Comparison of ENCODE assay signal across 2 cellular contexts in the genomic region with DNA sequence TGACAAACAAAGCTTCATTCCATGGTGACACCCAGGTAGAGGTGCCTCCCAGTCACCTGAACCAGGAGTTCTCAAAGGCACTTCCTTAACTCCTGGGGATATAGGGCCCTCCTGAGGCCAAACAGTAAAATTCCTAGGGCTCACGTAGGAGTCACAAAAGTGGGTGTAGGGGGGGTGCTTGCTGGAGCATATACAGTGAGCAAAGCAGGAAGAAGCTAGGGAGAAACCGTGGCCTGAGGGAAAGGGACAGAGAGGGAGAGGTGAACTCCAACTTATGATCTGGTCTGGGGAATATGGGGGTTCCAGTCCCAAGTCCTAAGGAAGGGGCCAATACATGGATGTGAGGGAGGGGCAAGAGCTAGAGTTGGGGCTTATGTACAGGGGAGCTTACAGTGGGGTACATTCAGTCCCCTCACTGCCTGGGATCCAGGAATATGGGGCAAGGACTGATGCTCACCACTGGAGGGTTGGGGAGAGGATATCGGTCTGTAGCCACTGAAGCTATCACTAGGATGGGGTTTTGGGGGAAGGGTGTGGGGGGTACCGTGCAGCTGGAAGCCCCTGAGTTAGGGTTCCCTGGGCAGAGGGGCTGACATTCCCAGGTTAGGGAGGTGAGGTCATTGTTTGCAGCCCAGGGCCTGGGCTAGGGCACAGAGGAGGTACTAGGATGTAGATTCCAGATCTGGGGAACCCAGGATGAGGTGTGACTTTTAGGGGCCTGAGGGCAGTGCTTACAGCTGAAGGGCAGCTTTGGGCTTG.
TF ChIP-seq lines count a peak whose summit lies in the region.

No MANE protein-coding gene starts in this region.

TF ChIP-seq in A549, 52 proteins besides CTCF, POLR2A, EP300 and RAD21:
- TF ChIP-seq HDAC2 (IDR thresholded peaks at IDR 0.05) (no peak), NFE2L2 (conservative IDR thresholded peaks at IDR 0.05; ENCODE audit: low read length) (no peak), HEYL (CRISPR knock-in tag; IDR thresholded peaks at IDR 0.05) (no peak), FOSB (CRISPR knock-in tag; IDR thresholded peaks at IDR 0.05) (no peak), KDM5A (IDR thresholded peaks at IDR 0.05) (no peak), RARB (CRISPR knock-in tag; IDR thresholded peaks at IDR 0.05) (no peak), JUN (IDR thresholded peaks at IDR 0.05) (no peak)
- TF ChIP-seq, protein P1, sequence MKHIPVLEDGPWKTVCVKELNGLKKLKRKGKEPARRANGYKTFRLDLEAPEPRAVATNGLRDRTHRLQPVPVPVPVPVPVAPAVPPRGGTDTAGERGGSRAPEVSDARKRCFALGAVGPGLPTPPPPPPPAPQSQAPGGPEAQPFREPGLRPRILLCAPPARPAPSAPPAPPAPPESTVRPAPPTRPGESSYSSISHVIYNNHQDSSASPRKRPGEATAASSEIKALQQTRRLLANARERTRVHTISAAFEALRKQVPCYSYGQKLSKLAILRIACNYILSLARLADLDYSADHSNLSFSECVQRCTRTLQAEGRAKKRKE (CRISPR knock-in tag; IDR thresholded peaks at IDR 0.05; ENCODE audit: low read depth): no peak

TF ChIP-seq in K562, 482 proteins besides CTCF, POLR2A, EP300 and RAD21 (continues in another document):
- TF ChIP-seq SLC30A9 (CRISPR knock-in tag; IDR thresholded peaks at IDR 0.05): no peak
- TF ChIP-seq HEY1 (CRISPR knock-in tag; IDR thresholded peaks at IDR 0.05; ENCODE audit: borderline replicate concordance): no peak
- TF ChIP-seq, protein P2, sequence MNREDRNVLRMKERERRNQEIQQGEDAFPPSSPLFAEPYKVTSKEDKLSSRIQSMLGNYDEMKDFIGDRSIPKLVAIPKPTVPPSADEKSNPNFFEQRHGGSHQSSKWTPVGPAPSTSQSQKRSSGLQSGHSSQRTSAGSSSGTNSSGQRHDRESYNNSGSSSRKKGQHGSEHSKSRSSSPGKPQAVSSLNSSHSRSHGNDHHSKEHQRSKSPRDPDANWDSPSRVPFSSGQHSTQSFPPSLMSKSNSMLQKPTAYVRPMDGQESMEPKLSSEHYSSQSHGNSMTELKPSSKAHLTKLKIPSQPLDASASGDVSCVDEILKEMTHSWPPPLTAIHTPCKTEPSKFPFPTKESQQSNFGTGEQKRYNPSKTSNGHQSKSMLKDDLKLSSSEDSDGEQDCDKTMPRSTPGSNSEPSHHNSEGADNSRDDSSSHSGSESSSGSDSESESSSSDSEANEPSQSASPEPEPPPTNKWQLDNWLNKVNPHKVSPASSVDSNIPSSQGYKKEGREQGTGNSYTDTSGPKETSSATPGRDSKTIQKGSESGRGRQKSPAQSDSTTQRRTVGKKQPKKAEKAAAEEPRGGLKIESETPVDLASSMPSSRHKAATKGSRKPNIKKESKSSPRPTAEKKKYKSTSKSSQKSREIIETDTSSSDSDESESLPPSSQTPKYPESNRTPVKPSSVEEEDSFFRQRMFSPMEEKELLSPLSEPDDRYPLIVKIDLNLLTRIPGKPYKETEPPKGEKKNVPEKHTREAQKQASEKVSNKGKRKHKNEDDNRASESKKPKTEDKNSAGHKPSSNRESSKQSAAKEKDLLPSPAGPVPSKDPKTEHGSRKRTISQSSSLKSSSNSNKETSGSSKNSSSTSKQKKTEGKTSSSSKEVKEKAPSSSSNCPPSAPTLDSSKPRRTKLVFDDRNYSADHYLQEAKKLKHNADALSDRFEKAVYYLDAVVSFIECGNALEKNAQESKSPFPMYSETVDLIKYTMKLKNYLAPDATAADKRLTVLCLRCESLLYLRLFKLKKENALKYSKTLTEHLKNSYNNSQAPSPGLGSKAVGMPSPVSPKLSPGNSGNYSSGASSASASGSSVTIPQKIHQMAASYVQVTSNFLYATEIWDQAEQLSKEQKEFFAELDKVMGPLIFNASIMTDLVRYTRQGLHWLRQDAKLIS (CRISPR knock-in tag; IDR thresholded peaks at IDR 0.05): no peak
- TF ChIP-seq NELFE (IDR thresholded peaks at IDR 0.05; ENCODE audit: insufficient read depth, insufficient read length): no peak
- TF ChIP-seq, protein P3, sequence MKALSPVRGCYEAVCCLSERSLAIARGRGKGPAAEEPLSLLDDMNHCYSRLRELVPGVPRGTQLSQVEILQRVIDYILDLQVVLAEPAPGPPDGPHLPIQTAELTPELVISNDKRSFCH (CRISPR knock-in tag; IDR thresholded peaks at IDR 0.05): no peak
- TF ChIP-seq, protein P3 (tag; IDR thresholded peaks at IDR 0.05): no peak
- no peak for TF ChIP-seq RBFOX2 (IDR thresholded peaks at IDR 0.05; ENCODE audit: low read depth, low read length)
- no peak for TF ChIP-seq POLR3G (IDR thresholded peaks at IDR 0.05; ENCODE audit: extremely low read depth, insufficient read length, insufficient replicate concordance)
- TF ChIP-seq RFX5 (IDR thresholded peaks at IDR 0.05; ENCODE audit: low read depth, low read length): no peak
- TF ChIP-seq ZNF121 (CRISPR knock-in tag; conservative IDR thresholded peaks at IDR 0.05): no peak
- no peak for TF ChIP-seq ZC3H8 (IDR thresholded peaks at IDR 0.05)
- TF ChIP-seq JUND (IDR thresholded peaks at IDR 0.05; ENCODE audit: borderline replicate concordance, low read depth, low read length): no peak
- TF ChIP-seq JUND (tag; IDR thresholded peaks at IDR 0.05; ENCODE audit: borderline replicate concordance, low read depth, low read length): no peak
- TF ChIP-seq, protein P4, sequence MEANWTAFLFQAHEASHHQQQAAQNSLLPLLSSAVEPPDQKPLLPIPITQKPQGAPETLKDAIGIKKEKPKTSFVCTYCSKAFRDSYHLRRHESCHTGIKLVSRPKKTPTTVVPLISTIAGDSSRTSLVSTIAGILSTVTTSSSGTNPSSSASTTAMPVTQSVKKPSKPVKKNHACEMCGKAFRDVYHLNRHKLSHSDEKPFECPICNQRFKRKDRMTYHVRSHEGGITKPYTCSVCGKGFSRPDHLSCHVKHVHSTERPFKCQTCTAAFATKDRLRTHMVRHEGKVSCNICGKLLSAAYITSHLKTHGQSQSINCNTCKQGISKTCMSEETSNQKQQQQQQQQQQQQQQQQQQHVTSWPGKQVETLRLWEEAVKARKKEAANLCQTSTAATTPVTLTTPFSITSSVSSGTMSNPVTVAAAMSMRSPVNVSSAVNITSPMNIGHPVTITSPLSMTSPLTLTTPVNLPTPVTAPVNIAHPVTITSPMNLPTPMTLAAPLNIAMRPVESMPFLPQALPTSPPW (CRISPR knock-in tag; IDR thresholded peaks at IDR 0.05): 0 out of 2 replicates have a peak, but pooled peaks have one; percentile 18
- TF ChIP-seq, protein P5, sequence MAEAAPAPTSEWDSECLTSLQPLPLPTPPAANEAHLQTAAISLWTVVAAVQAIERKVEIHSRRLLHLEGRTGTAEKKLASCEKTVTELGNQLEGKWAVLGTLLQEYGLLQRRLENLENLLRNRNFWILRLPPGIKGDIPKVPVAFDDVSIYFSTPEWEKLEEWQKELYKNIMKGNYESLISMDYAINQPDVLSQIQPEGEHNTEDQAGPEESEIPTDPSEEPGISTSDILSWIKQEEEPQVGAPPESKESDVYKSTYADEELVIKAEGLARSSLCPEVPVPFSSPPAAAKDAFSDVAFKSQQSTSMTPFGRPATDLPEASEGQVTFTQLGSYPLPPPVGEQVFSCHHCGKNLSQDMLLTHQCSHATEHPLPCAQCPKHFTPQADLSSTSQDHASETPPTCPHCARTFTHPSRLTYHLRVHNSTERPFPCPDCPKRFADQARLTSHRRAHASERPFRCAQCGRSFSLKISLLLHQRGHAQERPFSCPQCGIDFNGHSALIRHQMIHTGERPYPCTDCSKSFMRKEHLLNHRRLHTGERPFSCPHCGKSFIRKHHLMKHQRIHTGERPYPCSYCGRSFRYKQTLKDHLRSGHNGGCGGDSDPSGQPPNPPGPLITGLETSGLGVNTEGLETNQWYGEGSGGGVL (CRISPR knock-in tag; IDR thresholded peaks at IDR 0.05): no peak
- no peak for TF ChIP-seq MEIS2 (IDR thresholded peaks at IDR 0.05; ENCODE audit: partially characterized antibody)
- no peak for TF ChIP-seq CHD4 (IDR thresholded peaks at IDR 0.05; ENCODE audit: insufficient read depth, insufficient replicate concordance, low read depth, low read length, poor library complexity, severe bottlenecking)
- no peak for TF ChIP-seq HMG20B (CRISPR knock-in tag; IDR thresholded peaks at IDR 0.05)
- TF ChIP-seq, protein P6, sequence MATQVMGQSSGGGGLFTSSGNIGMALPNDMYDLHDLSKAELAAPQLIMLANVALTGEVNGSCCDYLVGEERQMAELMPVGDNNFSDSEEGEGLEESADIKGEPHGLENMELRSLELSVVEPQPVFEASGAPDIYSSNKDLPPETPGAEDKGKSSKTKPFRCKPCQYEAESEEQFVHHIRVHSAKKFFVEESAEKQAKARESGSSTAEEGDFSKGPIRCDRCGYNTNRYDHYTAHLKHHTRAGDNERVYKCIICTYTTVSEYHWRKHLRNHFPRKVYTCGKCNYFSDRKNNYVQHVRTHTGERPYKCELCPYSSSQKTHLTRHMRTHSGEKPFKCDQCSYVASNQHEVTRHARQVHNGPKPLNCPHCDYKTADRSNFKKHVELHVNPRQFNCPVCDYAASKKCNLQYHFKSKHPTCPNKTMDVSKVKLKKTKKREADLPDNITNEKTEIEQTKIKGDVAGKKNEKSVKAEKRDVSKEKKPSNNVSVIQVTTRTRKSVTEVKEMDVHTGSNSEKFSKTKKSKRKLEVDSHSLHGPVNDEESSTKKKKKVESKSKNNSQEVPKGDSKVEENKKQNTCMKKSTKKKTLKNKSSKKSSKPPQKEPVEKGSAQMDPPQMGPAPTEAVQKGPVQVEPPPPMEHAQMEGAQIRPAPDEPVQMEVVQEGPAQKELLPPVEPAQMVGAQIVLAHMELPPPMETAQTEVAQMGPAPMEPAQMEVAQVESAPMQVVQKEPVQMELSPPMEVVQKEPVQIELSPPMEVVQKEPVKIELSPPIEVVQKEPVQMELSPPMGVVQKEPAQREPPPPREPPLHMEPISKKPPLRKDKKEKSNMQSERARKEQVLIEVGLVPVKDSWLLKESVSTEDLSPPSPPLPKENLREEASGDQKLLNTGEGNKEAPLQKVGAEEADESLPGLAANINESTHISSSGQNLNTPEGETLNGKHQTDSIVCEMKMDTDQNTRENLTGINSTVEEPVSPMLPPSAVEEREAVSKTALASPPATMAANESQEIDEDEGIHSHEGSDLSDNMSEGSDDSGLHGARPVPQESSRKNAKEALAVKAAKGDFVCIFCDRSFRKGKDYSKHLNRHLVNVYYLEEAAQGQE (CRISPR knock-in tag; IDR thresholded peaks at IDR 0.05; ENCODE audit: low read depth): no peak
- TF ChIP-seq NFXL1 (CRISPR knock-in tag; IDR thresholded peaks at IDR 0.05): no peak
- TF ChIP-seq, protein P7, sequence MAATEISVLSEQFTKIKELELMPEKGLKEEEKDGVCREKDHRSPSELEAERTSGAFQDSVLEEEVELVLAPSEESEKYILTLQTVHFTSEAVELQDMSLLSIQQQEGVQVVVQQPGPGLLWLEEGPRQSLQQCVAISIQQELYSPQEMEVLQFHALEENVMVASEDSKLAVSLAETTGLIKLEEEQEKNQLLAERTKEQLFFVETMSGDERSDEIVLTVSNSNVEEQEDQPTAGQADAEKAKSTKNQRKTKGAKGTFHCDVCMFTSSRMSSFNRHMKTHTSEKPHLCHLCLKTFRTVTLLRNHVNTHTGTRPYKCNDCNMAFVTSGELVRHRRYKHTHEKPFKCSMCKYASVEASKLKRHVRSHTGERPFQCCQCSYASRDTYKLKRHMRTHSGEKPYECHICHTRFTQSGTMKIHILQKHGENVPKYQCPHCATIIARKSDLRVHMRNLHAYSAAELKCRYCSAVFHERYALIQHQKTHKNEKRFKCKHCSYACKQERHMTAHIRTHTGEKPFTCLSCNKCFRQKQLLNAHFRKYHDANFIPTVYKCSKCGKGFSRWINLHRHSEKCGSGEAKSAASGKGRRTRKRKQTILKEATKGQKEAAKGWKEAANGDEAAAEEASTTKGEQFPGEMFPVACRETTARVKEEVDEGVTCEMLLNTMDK (IDR thresholded peaks at IDR 0.05; ENCODE audit: borderline replicate concordance, insufficient read depth, low read depth, low read length, poor library complexity, severe bottlenecking): no peak
- TF ChIP-seq, protein P8, sequence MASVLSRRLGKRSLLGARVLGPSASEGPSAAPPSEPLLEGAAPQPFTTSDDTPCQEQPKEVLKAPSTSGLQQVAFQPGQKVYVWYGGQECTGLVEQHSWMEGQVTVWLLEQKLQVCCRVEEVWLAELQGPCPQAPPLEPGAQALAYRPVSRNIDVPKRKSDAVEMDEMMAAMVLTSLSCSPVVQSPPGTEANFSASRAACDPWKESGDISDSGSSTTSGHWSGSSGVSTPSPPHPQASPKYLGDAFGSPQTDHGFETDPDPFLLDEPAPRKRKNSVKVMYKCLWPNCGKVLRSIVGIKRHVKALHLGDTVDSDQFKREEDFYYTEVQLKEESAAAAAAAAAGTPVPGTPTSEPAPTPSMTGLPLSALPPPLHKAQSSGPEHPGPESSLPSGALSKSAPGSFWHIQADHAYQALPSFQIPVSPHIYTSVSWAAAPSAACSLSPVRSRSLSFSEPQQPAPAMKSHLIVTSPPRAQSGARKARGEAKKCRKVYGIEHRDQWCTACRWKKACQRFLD (CRISPR knock-in tag; IDR thresholded peaks at IDR 0.05): no peak
- TF ChIP-seq, protein P9, sequence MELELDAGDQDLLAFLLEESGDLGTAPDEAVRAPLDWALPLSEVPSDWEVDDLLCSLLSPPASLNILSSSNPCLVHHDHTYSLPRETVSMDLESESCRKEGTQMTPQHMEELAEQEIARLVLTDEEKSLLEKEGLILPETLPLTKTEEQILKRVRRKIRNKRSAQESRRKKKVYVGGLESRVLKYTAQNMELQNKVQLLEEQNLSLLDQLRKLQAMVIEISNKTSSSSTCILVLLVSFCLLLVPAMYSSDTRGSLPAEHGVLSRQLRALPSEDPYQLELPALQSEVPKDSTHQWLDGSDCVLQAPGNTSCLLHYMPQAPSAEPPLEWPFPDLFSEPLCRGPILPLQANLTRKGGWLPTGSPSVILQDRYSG (tag; conservative IDR thresholded peaks at IDR 0.05; ENCODE audit: low read depth): no peak
- no peak for TF ChIP-seq PTRF (tag; IDR thresholded peaks at IDR 0.05)
- TF ChIP-seq NCOA2 (IDR thresholded peaks at IDR 0.05; ENCODE audit: partially characterized antibody in 2 of 2): no peak
- no peak for TF ChIP-seq HLTF (IDR thresholded peaks at IDR 0.05)
- TF ChIP-seq, protein P10, sequence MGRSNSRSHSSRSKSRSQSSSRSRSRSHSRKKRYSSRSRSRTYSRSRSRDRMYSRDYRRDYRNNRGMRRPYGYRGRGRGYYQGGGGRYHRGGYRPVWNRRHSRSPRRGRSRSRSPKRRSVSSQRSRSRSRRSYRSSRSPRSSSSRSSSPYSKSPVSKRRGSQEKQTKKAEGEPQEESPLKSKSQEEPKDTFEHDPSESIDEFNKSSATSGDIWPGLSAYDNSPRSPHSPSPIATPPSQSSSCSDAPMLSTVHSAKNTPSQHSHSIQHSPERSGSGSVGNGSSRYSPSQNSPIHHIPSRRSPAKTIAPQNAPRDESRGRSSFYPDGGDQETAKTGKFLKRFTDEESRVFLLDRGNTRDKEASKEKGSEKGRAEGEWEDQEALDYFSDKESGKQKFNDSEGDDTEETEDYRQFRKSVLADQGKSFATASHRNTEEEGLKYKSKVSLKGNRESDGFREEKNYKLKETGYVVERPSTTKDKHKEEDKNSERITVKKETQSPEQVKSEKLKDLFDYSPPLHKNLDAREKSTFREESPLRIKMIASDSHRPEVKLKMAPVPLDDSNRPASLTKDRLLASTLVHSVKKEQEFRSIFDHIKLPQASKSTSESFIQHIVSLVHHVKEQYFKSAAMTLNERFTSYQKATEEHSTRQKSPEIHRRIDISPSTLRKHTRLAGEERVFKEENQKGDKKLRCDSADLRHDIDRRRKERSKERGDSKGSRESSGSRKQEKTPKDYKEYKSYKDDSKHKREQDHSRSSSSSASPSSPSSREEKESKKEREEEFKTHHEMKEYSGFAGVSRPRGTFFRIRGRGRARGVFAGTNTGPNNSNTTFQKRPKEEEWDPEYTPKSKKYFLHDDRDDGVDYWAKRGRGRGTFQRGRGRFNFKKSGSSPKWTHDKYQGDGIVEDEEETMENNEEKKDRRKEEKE (IDR thresholded peaks at IDR 0.05; ENCODE audit: borderline replicate concordance in 1 of 2, control insufficient read depth in 1 of 2, low read depth in 2 of 2, low read length in 1 of 2): no peak
- no peak for TF ChIP-seq FOSL1 (tag; conservative IDR thresholded peaks at IDR 0.05)
- no peak for TF ChIP-seq TEAD4 (IDR thresholded peaks at IDR 0.05; ENCODE audit: low read length)
- TF ChIP-seq TEAD4 (CRISPR knock-in tag; IDR thresholded peaks at IDR 0.05; ENCODE audit: borderline replicate concordance): no peak
- TF ChIP-seq GATA2 (CRISPR knock-in tag; IDR thresholded peaks at IDR 0.05): no peak
